In genomic region chr9:93587284-93587650, GRCh38 we compare ENCODE assay signal across 18 cellular contexts. TPM values are rescaled to one million over a fixed set of nuclear protein-coding genes. Genes with fewer than 3 reads are reported as not detected.
DNase-seq lines count a peak whose midpoint lies in the region; ATAC-seq, FAIRE-seq and TF ChIP-seq lines count a peak whose summit lies in the region.
"Had no signal": no experiment of that assay in that cellular context is flagged by ENCODE, and none has a peak within 500 bp of the region (broad histone marks: within the 10 kb centered on the region; RNA-seq: fewer than 3 reads in every experiment).

No MANE protein-coding gene starts in this region.

- intact Hi-C loops in CD4-positive, alpha-beta memory T cell (cut with micrococcal nuclease), result no loop called here

- H3K9me3 ChIP-seq in A549, result peaks cover 17% of the 10 kb centered on the region
- no peaks in the 10 kb centered on the region for H3K9me3 ChIP-seq in CD4-positive, alpha-beta memory T cell (ENCODE audit: control insufficient read depth in 1 of 2, low read length in 2 of 2)

- ATAC-seq in A549 (peak; percentile 7 to 23; a peak in 2 of 6 replicates), GM21723 (IDR thresholded peaks at IDR 0.05; ENCODE audit: unreplicated experiment) (no peak)
- no peak for ATAC-seq in central memory CD8-positive, alpha-beta T cell (replicated peaks; ENCODE audit: extremely low read depth, poor library complexity, severe bottlenecking)

- peaks cover 10 to 16% of the 10 kb centered on the region in 2 donors for H3K36me3 Mint-ChIP-seq in CD4-positive, alpha-beta memory T cell
- no peaks in the 10 kb centered on the region for H3K36me3 Mint-ChIP-seq in central memory CD8-positive, alpha-beta T cell (ENCODE audit: insufficient read depth)
- peaks cover 4% of the 10 kb centered on the region for H3K36me3 Mint-ChIP-seq in osteocyte (ENCODE audit: unreplicated experiment)

- POLR2A ChIA-PET in A549 (lab: Yijun Ruan, JAX), result no interaction called here
- POLR2A ChIA-PET in CD4-positive, alpha-beta memory T cell (lab: Charles Lee; ENCODE audit: partially characterized antibody), result interaction anchor here (0.6 kb wide), 1 partner anchor 21 kb away, joined by 3 read pairs; no protein-coding TSS in a partner anchor

- no peak for DNase-seq in A549 (ENCODE audit: low read depth in 1 of 2, low spot score in 1 of 2)
- no peak for DNase-seq in CD4-positive, alpha-beta memory T cell
- no peak for DNase-seq in central memory CD8-positive, alpha-beta T cell (ENCODE audit: low spot score in 2 of 2)
- peak; percentile 71 for DNase-seq in osteocyte (ENCODE audit: extremely low spot score, unreplicated experiment)
- DNase-seq in HTR-8/SVneo (ENCODE audit: insufficient read length, low spot score), result no peak
- DNase-seq in AML-193 (lab: John Stamatoyannopoulos, UW), result no peak
- DNase-seq: CD4-positive, CD25-positive, alpha-beta regulatory T cell; GF-D8; MM.1S; NCI-H1092; NCI-H1436 treated with DMSO at 0.1 percent for 48 hours; NCI-H2081 had no signal

- H3K36me3 ChIP-seq in CD4-positive, alpha-beta memory T cell (ENCODE audit: insufficient read depth, low read length), result no peaks in the 10 kb centered on the region

- H3K4me3 ChIP-seq in A549, result no peak overlapping the region
- H3K4me3 ChIP-seq in CD4-positive, alpha-beta memory T cell (ENCODE audit: low read length in 2 of 2), result no peak overlapping the region
- H3K4me3 ChIP-seq: SK-N-MC had no signal

- H3K27me3 Mint-ChIP-seq in CD4-positive, alpha-beta memory T cell, result no peaks in the 10 kb centered on the region
- H3K27me3 Mint-ChIP-seq in central memory CD8-positive, alpha-beta T cell, result no peaks in the 10 kb centered on the region
- no peaks in the 10 kb centered on the region for H3K27me3 Mint-ChIP-seq in osteocyte (ENCODE audit: unreplicated experiment)
- H3K27me3 Mint-ChIP-seq: CD4-positive, CD25-positive, alpha-beta regulatory T cell; IgD-negative memory B cell had no signal

- 91% methylated on average over 7 of the region's 7 CpGs for WGBS in A549 (ENCODE audit: missing lambda C conversion rate)

- no peak overlapping the region for H3K4me2 ChIP-seq in A549

- no peak for TF ChIP-seq EP300 in A549 (IDR thresholded peaks at IDR 0.05)

- H3K4me1 Mint-ChIP-seq in CD4-positive, alpha-beta memory T cell, result peaks cover 36 to 91% (median 64%) of the 10 kb centered on the region in 4 donors
- peaks cover 70% of the 10 kb centered on the region for H3K4me1 Mint-ChIP-seq in central memory CD8-positive, alpha-beta T cell
- H3K4me1 Mint-ChIP-seq in osteocyte (ENCODE audit: unreplicated experiment), result peaks cover 30% of the 10 kb centered on the region

- no peak overlapping the region for H3K27ac ChIP-seq in A549
- no peak overlapping the region for H3K27ac ChIP-seq in CD4-positive, alpha-beta memory T cell (ENCODE audit: low read depth, low read length)
- H3K27ac ChIP-seq: HL-60, SK-N-MC had no signal

- no peaks in the 10 kb centered on the region for H3K27me3 ChIP-seq in CD4-positive, alpha-beta memory T cell (ENCODE audit: insufficient read depth, low read length)

- TF ChIP-seq POLR2A in A549 (IDR thresholded peaks at IDR 0.05; ENCODE audit: low read length), result no peak

- peak overlapping the region in 4 of 7 donors; percentile 7 to 55 (median 36) for H3K27ac Mint-ChIP-seq in CD4-positive, alpha-beta memory T cell
- H3K27ac Mint-ChIP-seq in central memory CD8-positive, alpha-beta T cell (ENCODE audit: low read depth), result peak overlapping the region; percentile 84
- H3K27ac Mint-ChIP-seq in osteocyte (ENCODE audit: unreplicated experiment), result no peak overlapping the region
- H3K27ac Mint-ChIP-seq: IgD-negative memory B cell had no signal

- peaks cover 0 to 4% (median 0%) of the 10 kb centered on the region in 8 donors for H3K9me3 Mint-ChIP-seq in CD4-positive, alpha-beta memory T cell
- H3K9me3 Mint-ChIP-seq in central memory CD8-positive, alpha-beta T cell, result peaks cover 5% of the 10 kb centered on the region
- no peaks in the 10 kb centered on the region for H3K9me3 Mint-ChIP-seq in osteocyte (ENCODE audit: unreplicated experiment)

- TF ChIP-seq RAD21 in A549 (conservative IDR thresholded peaks at IDR 0.05 in 1 of 2, IDR thresholded peaks at IDR 0.05 in 1 of 2), result no peak

- H3K4me1 ChIP-seq in A549, result no peaks in the 10 kb centered on the region
- H3K4me1 ChIP-seq in CD4-positive, alpha-beta memory T cell (ENCODE audit: insufficient read depth, low read length), result peaks cover 11% of the 10 kb centered on the region

- TF ChIP-seq CTCF in A549 (IDR thresholded peaks at IDR 0.05) (no peak), osteocyte (IDR thresholded peaks at IDR 0.05) (no peak)

- CTCF ChIA-PET in A549 (lab: Yijun Ruan, JAX), result interaction anchor here (2.5 kb wide), 1 partner anchor 21 kb away, joined by 9 read pairs; no protein-coding TSS in a partner anchor
- CTCF ChIA-PET in CD4-positive, alpha-beta memory T cell (lab: Charles Lee; ENCODE audit: partially characterized antibody), result no interaction called here

- FAIRE-seq in A549 (lab: Jason Lieb, UNC) (no peak), HTR-8/SVneo (lab: Jason Lieb, UNC) (no peak)
- FAIRE-seq: RCC 7860 had no signal

- H3K4me3 Mint-ChIP-seq in CD4-positive, alpha-beta memory T cell, result peak overlapping the region in 1 of 8 donors; percentile 7
- no peak overlapping the region for H3K4me3 Mint-ChIP-seq in central memory CD8-positive, alpha-beta T cell
- H3K4me3 Mint-ChIP-seq in osteocyte (ENCODE audit: unreplicated experiment), result no peak overlapping the region
- H3K4me3 Mint-ChIP-seq: CD4-positive, CD25-positive, alpha-beta regulatory T cell; H9 had no signal

TF ChIP-seq in A549, 52 proteins besides CTCF, POLR2A, EP300 and RAD21:
- no peak for TF ChIP-seq EHF (CRISPR knock-in tag; IDR thresholded peaks at IDR 0.05)
- TF ChIP-seq HOXB5 (CRISPR knock-in tag; IDR thresholded peaks at IDR 0.05), result no peak
- TF ChIP-seq HDAC2 (IDR thresholded peaks at IDR 0.05), result no peak
- no peak for TF ChIP-seq NFE2L2 (conservative IDR thresholded peaks at IDR 0.05; ENCODE audit: low read length)
- no peak for TF ChIP-seq GATA3 (IDR thresholded peaks at IDR 0.05; ENCODE audit: borderline replicate concordance)
- TF ChIP-seq KDM5A (IDR thresholded peaks at IDR 0.05), result no peak
- TF ChIP-seq ESRRA (IDR thresholded peaks at IDR 0.05; ENCODE audit: borderline replicate concordance, low read length), result no peak

RNA-seq across cellular contexts. Expression of gene PHF2, which starts 10.9 kb away (rescaled TPM):
- polyA plus RNA-seq in A549 (2011; rRNA removed) (8.1 and 9.6 TPM in 2 replicates), A549 (2017; fragmentation: RNase III; extraction: RNeasy Plus Mini Kit Qiagen cat#74134 plus additional on column Dnase treatment) (11.2 to 12.2 TPM (median 11.7 TPM) in 3 replicates)
- 9.0 and 11.0 TPM in 2 replicates for polyA plus RNA-seq in A549 (2012; cell fraction: cytosol; rRNA removed)
- polyA plus RNA-seq in A549 (2012; cell fraction: nucleus; rRNA removed), result 15.6 and 16.4 TPM in 2 replicates
- 5.6 and 6.2 TPM in 2 replicates for polyA minus RNA-seq in A549 (2011; rRNA and poly(A)+ RNA removed)
- 10 to 100 TPM; 39.2 to 41.2 TPM for total RNA-seq in CD4-positive, alpha-beta memory T cell
- polyA plus RNA-seq in CD4-positive, alpha-beta memory T cell, result 1 to 10 TPM in 1 of 2 donors, under 1 TPM in 1; 0.48 to 2.8 TPM
- 39.9 and 40.3 TPM in 2 replicates for total RNA-seq in osteocyte

Comparison
In these comparisons a context has a peak if more than half of its experiments do, and no peak if none do; other contexts are left out.
1. ATAC-seq: peak in A549 (2 of 2); none in central memory CD8-positive, alpha-beta T cell (single experiment) and GM21723 (single experiment).